Comparison of ENCODE assay signal across 1 cellular context in genomic region chr16:67562918-67563707, GRCh38.
TF ChIP-seq lines count a peak whose summit lies in the region.

No MANE protein-coding gene starts in this region.

TF ChIP-seq in HepG2, 621 proteins besides CTCF, POLR2A, EP300 and RAD21 (continued from another document):
- TF ChIP-seq ZHX2 (IDR thresholded peaks at IDR 0.05; ENCODE audit: low read depth) (no peak), ZHX2 (CRISPR knock-in tag; IDR thresholded peaks at IDR 0.05; ENCODE audit: borderline replicate concordance) (0 out of 2 replicates have a peak, but pooled peaks have one; percentile 82), ZNF337 (CRISPR knock-in tag; IDR thresholded peaks at IDR 0.05; ENCODE audit: borderline replicate concordance, low read depth) (0 out of 2 replicates have a peak, but pooled peaks have one; percentile 50), DNMT1 (CRISPR knock-in tag; IDR thresholded peaks at IDR 0.05) (peak; percentile 79; the same call in 1 of the 2 replicates), ZNF556 (CRISPR knock-in tag; IDR thresholded peaks at IDR 0.05; ENCODE audit: borderline replicate concordance) (peak; percentile 40; the same call in 1 of the 2 replicates), ZFY (CRISPR knock-in tag; IDR thresholded peaks at IDR 0.05) (peak; percentile 87), ERF (CRISPR knock-in tag; IDR thresholded peaks at IDR 0.05) (peak; percentile 22; the same call in 1 of the 2 replicates), MAFG (CRISPR knock-in tag; IDR thresholded peaks at IDR 0.05) (no peak), DR1 (CRISPR knock-in tag; IDR thresholded peaks at IDR 0.05) (no peak), ZNF615 (CRISPR knock-in tag; IDR thresholded peaks at IDR 0.05; ENCODE audit: borderline replicate concordance) (no peak), TSC22D2 (CRISPR knock-in tag; IDR thresholded peaks at IDR 0.05; ENCODE audit: borderline replicate concordance) (no peak; the same call in 1 of the 2 replicates), ZNF331 (CRISPR knock-in tag; IDR thresholded peaks at IDR 0.05) (no peak), SPEN (CRISPR knock-in tag; IDR thresholded peaks at IDR 0.05; ENCODE audit: low read depth) (peak; percentile 73), ZC3H13 (CRISPR knock-in tag; IDR thresholded peaks at IDR 0.05) (peak; percentile 91), TEAD3 (CRISPR knock-in tag; optimal IDR thresholded peaks at IDR 0.05; ENCODE audit: borderline replicate concordance) (no peak), PLRG1 (conservative IDR thresholded peaks at IDR 0.05) (no peak), ZNF263 (CRISPR knock-in tag; IDR thresholded peaks at IDR 0.05) (peak; percentile 43; the same call in 1 of the 2 replicates), PBX2 (CRISPR knock-in tag; IDR thresholded peaks at IDR 0.05) (no peak), NFIB (CRISPR knock-in tag; IDR thresholded peaks at IDR 0.05; ENCODE audit: borderline replicate concordance) (no peak), THAP11 (CRISPR knock-in tag; IDR thresholded peaks at IDR 0.05) (0 out of 2 replicates have a peak, but pooled peaks have one; percentile 40), TP53 (CRISPR knock-in tag; conservative IDR thresholded peaks at IDR 0.05) (no peak), ARNT (IDR thresholded peaks at IDR 0.05) (no peak), ETS1 (CRISPR knock-in tag; IDR thresholded peaks at IDR 0.05) (0 out of 2 replicates have a peak, but pooled peaks have one; percentile 34), WIZ (CRISPR knock-in tag; IDR thresholded peaks at IDR 0.05) (peak; percentile 60; the same call in 1 of the 2 replicates), SNRNP70 (IDR thresholded peaks at IDR 0.05; ENCODE audit: low read depth, low read length) (no peak), RNF2 (conservative IDR thresholded peaks at IDR 0.05; ENCODE audit: low read depth) (no peak), RFXAP (CRISPR knock-in tag; IDR thresholded peaks at IDR 0.05; ENCODE audit: borderline replicate concordance) (peak; percentile 73), ZNF709 (CRISPR knock-in tag; IDR thresholded peaks at IDR 0.05) (peak; percentile 94), KAT7 (CRISPR knock-in tag; IDR thresholded peaks at IDR 0.05; ENCODE audit: borderline replicate concordance) (peak; percentile 85), SMARCE1 (IDR thresholded peaks at IDR 0.05; ENCODE audit: borderline replicate concordance) (no peak), ZNF292 (CRISPR knock-in tag; IDR thresholded peaks at IDR 0.05; ENCODE audit: borderline replicate concordance, low read depth) (no peak), ZBTB44 (CRISPR knock-in tag; IDR thresholded peaks at IDR 0.05) (no peak), ZNF235 (CRISPR knock-in tag; IDR thresholded peaks at IDR 0.05; ENCODE audit: borderline replicate concordance) (peak; percentile 66; the same call in 1 of the 2 replicates), ZFP41 (CRISPR knock-in tag; IDR thresholded peaks at IDR 0.05; ENCODE audit: borderline replicate concordance) (peak; percentile 69; the same call in 1 of the 2 replicates), ZIK1 (CRISPR knock-in tag; IDR thresholded peaks at IDR 0.05; ENCODE audit: borderline replicate concordance, low read depth) (peak; percentile 82; the same call in 1 of the 2 replicates), SUZ12 (IDR thresholded peaks at IDR 0.05; ENCODE audit: low read depth, low read length) (no peak), STAT6 (CRISPR knock-in tag; IDR thresholded peaks at IDR 0.05; ENCODE audit: borderline replicate concordance) (no peak), ZNF138 (CRISPR knock-in tag; IDR thresholded peaks at IDR 0.05; ENCODE audit: low read depth) (no peak), ZNF788 (CRISPR knock-in tag; IDR thresholded peaks at IDR 0.05; ENCODE audit: borderline replicate concordance) (peak; percentile 76; the same call in 1 of the 2 replicates), MAX (IDR thresholded peaks at IDR 0.05) (peak; percentile 45; the same call in 1 of the 2 replicates), MBNL3 (CRISPR knock-in tag; conservative IDR thresholded peaks at IDR 0.05) (no peak), GATAD1 (CRISPR knock-in tag; IDR thresholded peaks at IDR 0.05) (no peak), ZNF460 (CRISPR knock-in tag; IDR thresholded peaks at IDR 0.05; ENCODE audit: borderline replicate concordance) (no peak), ZFP82 (CRISPR knock-in tag; IDR thresholded peaks at IDR 0.05; ENCODE audit: borderline replicate concordance) (peak; percentile 3; the same call in 1 of the 2 replicates), IRX3 (CRISPR knock-in tag; IDR thresholded peaks at IDR 0.05; ENCODE audit: borderline replicate concordance, low read depth) (no peak; the same call in 1 of the 2 replicates), HBP1 (CRISPR knock-in tag; IDR thresholded peaks at IDR 0.05; ENCODE audit: low read depth) (0 out of 2 replicates have a peak, but pooled peaks have one; percentile 31)
